27 cellular contexts compared by ENCODE assay signal in the genomic region with DNA sequence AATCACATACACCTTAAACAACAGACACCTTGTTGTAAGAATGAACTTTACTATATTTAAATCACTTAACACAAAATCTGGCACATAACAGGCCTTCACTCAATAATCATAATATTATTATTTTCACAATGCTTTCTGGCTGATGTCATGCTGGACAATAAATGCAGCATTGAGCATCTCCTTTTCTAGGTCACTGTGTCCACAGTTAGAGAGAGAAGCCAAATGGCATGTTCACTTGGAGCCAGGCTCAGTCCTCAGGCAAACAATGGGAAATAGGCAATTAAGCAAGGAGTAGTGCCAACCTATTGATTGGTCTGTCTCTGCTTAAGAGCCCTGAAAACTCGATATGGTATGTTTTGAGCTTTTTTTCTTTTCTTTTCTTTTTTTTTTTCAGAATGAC. TPM values are rescaled to one million over a fixed set of nuclear protein-coding genes. Genes with fewer than 3 reads are reported as not detected.
DNase-seq lines count a peak whose midpoint lies in the region; ATAC-seq and TF ChIP-seq lines count a peak whose summit lies in the region.
"Had no signal": no experiment of that assay in that cellular context is flagged by ENCODE, and none has a peak within 500 bp of the region (broad histone marks: within the 10 kb centered on the region; RNA-seq: fewer than 3 reads in every experiment).

No MANE protein-coding gene starts in this region.

- H3K14ac ChIP-seq in IMR-90 (replicated peaks; ENCODE audit: low read depth, low read length) = no peak overlapping the region

- no TSS peak for BruUV-seq in IMR-90 (replicated peaks; lab: Mats Ljungman, UMichigan)

- H3K9ac ChIP-seq in IMR-90 (ENCODE audit: low read depth, low read length) = no peak overlapping the region
- H3K9ac ChIP-seq: parathyroid adenoma had no signal

- ATAC-seq in IMR-90 (ENCODE audit: low read depth) (peak; percentile 70), WTC11 (0 out of 2 replicates have a peak, but pooled peaks have one; percentile 14), right cardiac atrium (peak; percentile 60 to 66), HG02885 (IDR thresholded peaks at IDR 0.05; ENCODE audit: poor library complexity, unreplicated experiment) (no peak)
- ATAC-seq: activated naive CD4-positive, alpha-beta T cell treated with anti-CD3 and anti-CD28 coated beads, Interleukin-2, amount 50 U/mL, for 72 hours had no signal

- H3K18ac ChIP-seq in IMR-90 (ENCODE audit: low read depth, low read length) = no peak overlapping the region

- H3K9me1 ChIP-seq in IMR-90 (ENCODE audit: insufficient read depth, low read length) = no peaks in the 10 kb centered on the region

- H3K4me1 ChIP-seq in IMR-90 (ENCODE audit: control insufficient read depth, insufficient read depth, low read length) (peaks cover 2% of the 10 kb centered on the region; the same call in 1 of the 2 replicates), right cardiac atrium (ENCODE audit: control insufficient read depth, insufficient read depth, low read length) (no peaks in the 10 kb centered on the region)
- H3K4me1 ChIP-seq: breast epithelium, parathyroid adenoma, sigmoid colon, SJSA1 had no signal

- H3K56ac ChIP-seq in IMR-90 (ENCODE audit: extremely low read depth, insufficient read depth, low read length) = no peak overlapping the region

- H3K4me3 ChIP-seq in IMR-90 (ENCODE audit: insufficient read depth, low read depth, low read length) = no peak overlapping the region
- H3K4me3 ChIP-seq in right cardiac atrium (ENCODE audit: low read length) = no peak overlapping the region
- H3K4me3 ChIP-seq: breast epithelium, HAP-1, sigmoid colon, SJSA1, tibial nerve had no signal

- DNase-seq in G401 (ENCODE audit: low spot score) = peak; percentile 2
- DNase-seq in IMR-90 = no peak
- no peak for DNase-seq in WTC11 (ENCODE audit: low spot score)
- DNase-seq in right cardiac atrium = no peak
- no peak for DNase-seq in activated CD4-positive, alpha-beta T cell treated with anti-CD3 and anti-CD28 coated beads for 1 hour
- no peak for DNase-seq in stimulated activated naive CD4-positive, alpha-beta T cell treated with Interleukin-2 at 50 U/mL for 16 hours (lab: John Stamatoyannopoulos, UW)
- DNase-seq: activated CD4-positive, alpha-beta T cell treated with anti-CD3 and anti-CD28 coated beads, Interleukin-2, amount 50 U/mL, for 1 hour; activated effector memory CD4-positive, alpha-beta T cell treated with Interleukin-2 at 50 U/mL for 16 hours; activated T-cell treated with anti-CD3 and anti-CD28 coated beads, Interleukin-2, amount 50 U/mL, for 1 hour; CD8-positive, alpha-beta memory T cell; DMS 273 treated with DMSO at 0.1 percent for 48 hours; EL; MM.1S; NCI-H187; NCI-H345; NCI-H774; sigmoid colon; stimulated activated CD4-positive, alpha-beta T cell treated with anti-CD3 and anti-CD28 coated beads, Interleukin-4, amount 100 ng/mL, for 1 hour; T1000 had no signal

- no peak overlapping the region for H2BK120ac ChIP-seq in IMR-90 (ENCODE audit: low read depth, low read length)

- no peak overlapping the region for H2AK5ac ChIP-seq in IMR-90 (ENCODE audit: low read depth, low read length)

- intact Hi-C loops in IMR-90 (cut with micrococcal nuclease) (no loop called here), right cardiac atrium (cut with DNase I) (no loop called here)

- no peak overlapping the region for H2BK5ac ChIP-seq in IMR-90 (ENCODE audit: low read depth, low read length, poor library complexity, severe bottlenecking)

- H3K36me3 Mint-ChIP-seq in WTC11 = no peaks in the 10 kb centered on the region
- H3K36me3 Mint-ChIP-seq: activated naive CD4-positive, alpha-beta T cell treated with anti-CD3 and anti-CD28 coated beads, Interleukin-2, amount 50 U/mL, for 72 hours; CD8-positive, alpha-beta memory T cell had no signal

- H3K27me3 ChIP-seq in IMR-90 (ENCODE audit: control insufficient read depth, insufficient read depth, low read length) = no peaks in the 10 kb centered on the region
- no peaks in the 10 kb centered on the region for H3K27me3 ChIP-seq in right cardiac atrium (ENCODE audit: control insufficient read depth, insufficient read depth)
- H3K27me3 ChIP-seq: breast epithelium, sigmoid colon, SJSA1, tibial nerve had no signal

- H4K5ac ChIP-seq in IMR-90 (ENCODE audit: low read depth, low read length) = no peak overlapping the region

- no peaks in the 10 kb centered on the region for H3K27me3 Mint-ChIP-seq in WTC11 (ENCODE audit: low read depth)
- H3K27me3 Mint-ChIP-seq: CD8-positive, alpha-beta memory T cell had no signal

- H4K8ac ChIP-seq in IMR-90 (ENCODE audit: low read depth in 2 of 2, low read length in 2 of 2) = no peak overlapping the region

- TF ChIP-seq CTCF in IMR-90 (conservative IDR thresholded peaks at IDR 0.05; ENCODE audit: low read depth, low read length) (no peak), WTC11 (IDR thresholded peaks at IDR 0.05) (no peak)

- H4K20me1 ChIP-seq in IMR-90 (ENCODE audit: insufficient read depth, low read length) = no peaks in the 10 kb centered on the region

- H3K9me3 ChIP-seq in IMR-90 (ENCODE audit: control insufficient read depth, insufficient read depth, low read length) (no peaks in the 10 kb centered on the region), right cardiac atrium (ENCODE audit: control insufficient read depth, low read length) (no peaks in the 10 kb centered on the region)
- H3K9me3 ChIP-seq: breast epithelium, HAP-1, sigmoid colon, SJSA1, tibial nerve had no signal

- no peaks in the 10 kb centered on the region for H3K36me3 ChIP-seq in IMR-90 (ENCODE audit: control insufficient read depth, insufficient read depth, low read length)
- H3K36me3 ChIP-seq: breast epithelium, HAP-1, sigmoid colon, SJSA1, tibial nerve had no signal

- H3K4me3 Mint-ChIP-seq in WTC11 = no peak overlapping the region
- H3K4me3 Mint-ChIP-seq: CD8-positive, alpha-beta memory T cell had no signal

- peaks cover 46% of the 10 kb centered on the region for H3K4me1 Mint-ChIP-seq in WTC11
- H3K4me1 Mint-ChIP-seq: CD8-positive, alpha-beta memory T cell had no signal

- H3K23ac ChIP-seq in IMR-90 (ENCODE audit: low read depth, low read length) = no peak overlapping the region

- CTCF ChIA-PET in IMR-90 (lab: Yijun Ruan, JAX) = no interaction called here
- CTCF ChIA-PET in WTC11 (lab: Charles Lee) = interaction anchor here (0.7 kb wide), 1 partner anchor 118 kb away, joined by 3 read pairs; no protein-coding TSS in a partner anchor

- dilution Hi-C loops in IMR-90 (cut with HindIII; ENCODE audit: low sequenced_read_pairs, unreplicated experiment) = no loop called here

- no peak overlapping the region for H3K27ac ChIP-seq in IMR-90 (ENCODE audit: insufficient read depth, low read length)
- no peak overlapping the region for H3K27ac ChIP-seq in right cardiac atrium (ENCODE audit: low read length)
- H3K27ac ChIP-seq: breast epithelium, HL-60, parathyroid adenoma, sigmoid colon, SJSA1, tibial nerve had no signal

- in situ Hi-C loops in G401 (cut with HindIII; ENCODE audit: low sequenced_read_pairs) (no loop called here), IMR-90 (cut with MboI; ENCODE audit: low sequenced_read_pairs) (no loop called here)

- H4K91ac ChIP-seq in IMR-90 (ENCODE audit: insufficient read depth, low read depth, low read length) = no peak overlapping the region

- no peaks in the 10 kb centered on the region for H3K79me1 ChIP-seq in IMR-90 (ENCODE audit: low read depth in 1 of 2, low read length in 2 of 2)

- H3K9me3 Mint-ChIP-seq in WTC11 = no peaks in the 10 kb centered on the region
- H3K9me3 Mint-ChIP-seq: activated naive CD4-positive, alpha-beta T cell treated with anti-CD3 and anti-CD28 coated beads, Interleukin-2, amount 50 U/mL, for 72 hours had no signal

- no peak overlapping the region for H2BK15ac ChIP-seq in IMR-90 (ENCODE audit: low read depth, low read length)

- no peak for TF ChIP-seq POLR2A in IMR-90 (IDR thresholded peaks at IDR 0.05; ENCODE audit: low read depth, low read length)

- no peak overlapping the region for H2AK9ac ChIP-seq in IMR-90 (replicated peaks; ENCODE audit: low read depth, low read length, poor library complexity)

- H3K4ac ChIP-seq in IMR-90 (ENCODE audit: low read depth, low read length) = no peak overlapping the region

- POLR2A ChIA-PET in IMR-90 (lab: Charles Lee; ENCODE audit: unreplicated experiment) = no interaction called here
- POLR2A ChIA-PET in WTC11 (lab: Charles Lee) = no interaction called here

- H2AFZ ChIP-seq in IMR-90 (replicated peaks; ENCODE audit: low read length, poor library complexity) = no peak overlapping the region
- H2AFZ ChIP-seq: parathyroid adenoma had no signal

- TF ChIP-seq RAD21 in IMR-90 (IDR thresholded peaks at IDR 0.05; ENCODE audit: low read length) = no peak

- no peak overlapping the region for H2BK20ac ChIP-seq in IMR-90 (ENCODE audit: low read depth, low read length)

- WGBS in IMR-90 (ENCODE audit: extremely low coverage in 2 of 2, insufficient read length in 1 of 2), 2 experiments = no CpG with 5 or more reads among the region's 1 CpG
- 57% methylated on average over 1 of the region's 1 CpG for WGBS in right cardiac atrium

- no peak overlapping the region for H3K27ac Mint-ChIP-seq in WTC11
- H3K27ac Mint-ChIP-seq: activated naive CD4-positive, alpha-beta T cell treated with anti-CD3 and anti-CD28 coated beads, Interleukin-2, amount 50 U/mL, for 72 hours; CD8-positive, alpha-beta memory T cell had no signal

- H3K4me2 ChIP-seq in IMR-90 (ENCODE audit: low read depth, low read length) = no peak overlapping the region; the same call in 1 of the 2 replicates

TF ChIP-seq in WTC11, 78 proteins besides CTCF, POLR2A, EP300 and RAD21 (continues in another document):
- TF ChIP-seq ESRRA (CRISPR knock-in tag; IDR thresholded peaks at IDR 0.05; ENCODE audit: borderline replicate concordance) (no peak), GABPB1 (CRISPR knock-in tag; IDR thresholded peaks at IDR 0.05) (no peak)
- TF ChIP-seq, protein P1, sequence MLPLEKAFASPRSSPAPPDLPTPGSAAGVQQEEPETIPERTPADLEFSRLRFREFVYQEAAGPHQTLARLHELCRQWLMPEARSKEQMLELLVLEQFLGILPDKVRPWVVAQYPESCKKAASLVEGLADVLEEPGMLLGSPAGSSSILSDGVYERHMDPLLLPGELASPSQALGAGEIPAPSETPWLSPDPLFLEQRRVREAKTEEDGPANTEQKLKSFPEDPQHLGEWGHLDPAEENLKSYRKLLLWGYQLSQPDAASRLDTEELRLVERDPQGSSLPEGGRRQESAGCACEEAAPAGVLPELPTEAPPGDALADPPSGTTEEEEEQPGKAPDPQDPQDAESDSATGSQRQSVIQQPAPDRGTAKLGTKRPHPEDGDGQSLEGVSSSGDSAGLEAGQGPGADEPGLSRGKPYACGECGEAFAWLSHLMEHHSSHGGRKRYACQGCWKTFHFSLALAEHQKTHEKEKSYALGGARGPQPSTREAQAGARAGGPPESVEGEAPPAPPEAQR (CRISPR knock-in tag; IDR thresholded peaks at IDR 0.05) = no peak

RNA-seq across cellular contexts. Expression of a gene that starts 50.6 kb away (rescaled TPM):
- total RNA-seq in G401 (2014; rRNA removed; shearing (Covaris generic)) = 0.68 TPM in 1 of 2 replicates, not detected in the other
- 1.3 and 2.2 TPM in 2 replicates for total RNA-seq in IMR-90 (2012; rRNA removed)
- 3.8 and 6.9 TPM in 2 replicates for polyA plus RNA-seq in IMR-90 (2012; rRNA removed)
- 4.7 and 21.8 TPM in 2 replicates for polyA plus RNA-seq in IMR-90 (2012; cell fraction: cytosol; rRNA removed)
- polyA plus RNA-seq in IMR-90 (2012; cell fraction: nucleus; rRNA removed; ENCODE audit: low replicate concordance) = 84.7 and 96.7 TPM in 2 replicates
- total RNA-seq in WTC11 (2021) = 5.9 to 8.9 TPM (median 7.6 TPM) in 3 replicates
- total RNA-seq in right cardiac atrium = 10 to 100 TPM; 37.0 to 71.6 (median 44.0) TPM
- 44.1 TPM for polyA plus RNA-seq in right cardiac atrium
- polyA plus RNA-seq: CD8-positive, alpha-beta memory T cell had no signal
